ENCODE assay signal across 8 cellular contexts in genomic region chr14:24081739-24082204, GRCh38. TPM values are rescaled to one million over a fixed set of nuclear protein-coding genes. Genes with fewer than 3 reads are reported as not detected.
DNase-seq lines count a peak whose midpoint lies in the region; ATAC-seq and TF ChIP-seq lines count a peak whose summit lies in the region.

No MANE protein-coding gene starts in this region.

- DNase-seq in Calu3 (no peak), SIG-M5 (lab: John Stamatoyannopoulos, UW) (no peak), left lobe of liver (ENCODE audit: low spot score) (no peak), NCI-H2081 (lab: John Stamatoyannopoulos, UW) (no peak)
- DNase-seq in activated CD4-positive, alpha-beta T cell treated with anti-CD3 and anti-CD28 coated beads, Interleukin-2, amount 50 U/mL, for 1 hour = no peak

- intact Hi-C loops in Calu3 (cut with micrococcal nuclease; ENCODE audit: unreplicated experiment) = no loop called here

- peaks cover 9% of the 10 kb centered on the region for H3K36me3 Mint-ChIP-seq in Calu3 (ENCODE audit: insufficient read depth, unreplicated experiment)

- H3K27ac ChIP-seq in OCI-LY1 (ENCODE audit: low read depth, low read length, poor library complexity, severe bottlenecking) = no peak overlapping the region
- peak overlapping the region; percentile 97 for H3K27ac ChIP-seq in parathyroid adenoma

- H3K4me1 Mint-ChIP-seq in Calu3 (ENCODE audit: low read depth, unreplicated experiment) = peaks cover 8% of the 10 kb centered on the region

- no peaks in the 10 kb centered on the region for H3K9me2 ChIP-seq in OCI-LY1 (ENCODE audit: low read depth, low read length)

- H3K79me2 ChIP-seq in OCI-LY1 (ENCODE audit: insufficient read depth, low read length) (no peaks in the 10 kb centered on the region), parathyroid adenoma (no peaks in the 10 kb centered on the region)

- ATAC-seq in left lobe of liver = no peak

- peak overlapping the region; percentile 69 for H3K9ac ChIP-seq in OCI-LY1 (ENCODE audit: low read length)
- peak overlapping the region; percentile 69 for H3K9ac ChIP-seq in endocrine pancreas (ENCODE audit: control insufficient read depth, insufficient read depth, low read length)
- peak overlapping the region; percentile 92 for H3K9ac ChIP-seq in parathyroid adenoma

- H3K27me3 Mint-ChIP-seq in Calu3 (ENCODE audit: unreplicated experiment) = peaks cover 17% of the 10 kb centered on the region

- H2AFZ ChIP-seq in OCI-LY1 (ENCODE audit: low read length) (no peak overlapping the region), parathyroid adenoma (peak overlapping the region; percentile 96)

- CTCF ChIA-PET in Calu3 (lab: Charles Lee) = interaction anchor here (0.6 to 2.8 kb wide), 4 partner anchors 9 to 97 kb away, joined by 3 to 10 read pairs (median 6); partner anchors contain the start of gene PCK2

- no peaks in the 10 kb centered on the region for H3K36me3 ChIP-seq in OCI-LY1 (ENCODE audit: insufficient read depth, low read length)
- no peaks in the 10 kb centered on the region for H3K36me3 ChIP-seq in endocrine pancreas (ENCODE audit: control insufficient read depth, insufficient read depth, low read length)
- H3K36me3 ChIP-seq in parathyroid adenoma (ENCODE audit: control insufficient read depth, insufficient read depth, low read length) = no peaks in the 10 kb centered on the region

- H3K4me2 ChIP-seq in OCI-LY1 (ENCODE audit: low read length) (peak overlapping the region; percentile 95), parathyroid adenoma (ENCODE audit: low read length) (peak overlapping the region; percentile 85)

- H3K4me3 ChIP-seq in OCI-LY1 (ENCODE audit: low read depth, low read length, poor library complexity, severe bottlenecking) (peak overlapping the region; percentile 67), endocrine pancreas (ENCODE audit: control insufficient read depth, insufficient read depth, low read length) (no peak overlapping the region), parathyroid adenoma (ENCODE audit: low read depth, low read length) (peak overlapping the region; percentile 61)

- BruUV-seq in Calu3 (replicated peaks; lab: Mats Ljungman, UMichigan) = no TSS peak

- H3K27ac Mint-ChIP-seq in Calu3 (ENCODE audit: unreplicated experiment) = peak overlapping the region; percentile 49

- no peak for TF ChIP-seq CTCF in Calu3 (IDR thresholded peaks at IDR 0.05; ENCODE audit: unreplicated experiment)
- no peak for TF ChIP-seq CTCF in OCI-LY1 (IDR thresholded peaks at IDR 0.05; ENCODE audit: low read length)
- TF ChIP-seq CTCF in parathyroid adenoma (IDR thresholded peaks at IDR 0.05) = no peak

- H3K27me3 ChIP-seq in OCI-LY1 (ENCODE audit: insufficient read depth, low read length) = 0 out of 2 replicates have a peak, but pooled peaks cover 7% of the 10 kb centered on the region
- no peaks in the 10 kb centered on the region for H3K27me3 ChIP-seq in endocrine pancreas (ENCODE audit: control insufficient read depth, insufficient read depth, low read length)
- no peaks in the 10 kb centered on the region for H3K27me3 ChIP-seq in parathyroid adenoma (ENCODE audit: control insufficient read depth, insufficient read depth, low read length)

- no peaks in the 10 kb centered on the region for H4K20me1 ChIP-seq in OCI-LY1 (ENCODE audit: insufficient read depth, low read length)

- peak overlapping the region; percentile 72 for H3K4me3 Mint-ChIP-seq in Calu3 (ENCODE audit: low read depth, unreplicated experiment)

- H3K4me1 ChIP-seq in OCI-LY1 (ENCODE audit: insufficient read depth, low read length, severe bottlenecking) (peaks cover 12% of the 10 kb centered on the region), endocrine pancreas (ENCODE audit: control insufficient read depth, insufficient read depth, low read length) (no peaks in the 10 kb centered on the region), parathyroid adenoma (peaks cover 24% of the 10 kb centered on the region)

- H3F3A ChIP-seq in OCI-LY1 (ENCODE audit: insufficient read depth, low read length) = no peaks in the 10 kb centered on the region

- H3K9me3 Mint-ChIP-seq in Calu3 (ENCODE audit: low read depth, unreplicated experiment) = no peaks in the 10 kb centered on the region

- H3K9me3 ChIP-seq in OCI-LY1 (ENCODE audit: low read length) (no peaks in the 10 kb centered on the region), endocrine pancreas (ENCODE audit: control insufficient read depth, low read length) (no peaks in the 10 kb centered on the region), parathyroid adenoma (ENCODE audit: control insufficient read depth, low read length) (no peaks in the 10 kb centered on the region)

RNA-seq across cellular contexts. Expression of gene CPNE6, which starts 10.4 kb away (rescaled TPM):
- total RNA-seq in Calu3 (2022) (not detected in 2 replicates), left lobe of liver (0.40 TPM)

RNA-seq across cellular contexts. Expression of gene PCK2, which starts 12.3 kb away (rescaled TPM):
- total RNA-seq in Calu3 (2022) = 38.0 and 43.6 TPM in 2 replicates
- total RNA-seq in left lobe of liver = 590 TPM

RNA-seq across cellular contexts. Expression of gene CARMIL3, which starts 30.0 kb away (rescaled TPM):
- total RNA-seq in Calu3 (2022) (0.33 and 0.42 TPM in 2 replicates), left lobe of liver (2.0 TPM)

RNA-seq across cellular contexts. Expression of gene DCAF11, which starts 32.8 kb away (rescaled TPM):
- total RNA-seq in Calu3 (2022) = 58.2 and 63.4 TPM in 2 replicates
- total RNA-seq in left lobe of liver = 212 TPM

RNA-seq across cellular contexts. Expression of gene NRL, which starts 33.0 kb away (rescaled TPM):
- total RNA-seq in Calu3 (2022) = 1.8 and 2.3 TPM in 2 replicates
- 3.5 TPM for total RNA-seq in left lobe of liver

Comparison
In these comparisons a context has a peak if more than half of its experiments do, and no peak if none do; other contexts are left out.
1. RNA of gene PCK2, which starts 12.3 kb away (total RNA-seq): 590 TPM in left lobe of liver (single experiment); 38.0 to 43.6 TPM in Calu3; every median in the first group is over 10 times any median in the second.
2. Peak in every context shown above with its lines, with median percentiles within 50 percentile points of each other: H3K9ac ChIP-seq.